ENCODE assay signal across 1 cellular context in genomic region chr3:184248454-184249411, GRCh38.
TF ChIP-seq lines count a peak whose summit lies in the region.

Gene ALG3, minus strand, starts transcription at chr3:184248962. Its CDS starts 22 bp downstream, at chr3:184248940.

TF ChIP-seq in GM12878, 131 proteins besides CTCF, POLR2A, EP300 and RAD21 (continued from another document and continues in another):
- peak; percentile 93 for TF ChIP-seq ZBTB11 (CRISPR knock-in tag; IDR thresholded peaks at IDR 0.05)
- TF ChIP-seq ZNF592 (IDR thresholded peaks at IDR 0.05): no peak
- 0 out of 2 replicates have a peak, but pooled peaks have one; percentile 65 for TF ChIP-seq CREB1 (IDR thresholded peaks at IDR 0.05; ENCODE audit: low read depth)
- no peak for TF ChIP-seq STAT3 (IDR thresholded peaks at IDR 0.05; ENCODE audit: low read depth, low read length)
- TF ChIP-seq MEF2A (IDR thresholded peaks at IDR 0.05; ENCODE audit: insufficient read depth, low read depth, low read length): 0 out of 2 replicates have a peak, but pooled peaks have one; percentile 19
- TF ChIP-seq E2F4 (IDR thresholded peaks at IDR 0.05; ENCODE audit: low read depth, low read length): no peak
- TF ChIP-seq EZH2 (IDR thresholded peaks at IDR 0.05; ENCODE audit: borderline replicate concordance, control insufficient read depth, low read depth, low read length): no peak
- peak; percentile 68; the same call in 1 of the 2 replicates for TF ChIP-seq CBFB (IDR thresholded peaks at IDR 0.05; ENCODE audit: low read depth)
- no peak for TF ChIP-seq NFXL1 (IDR thresholded peaks at IDR 0.05; ENCODE audit: borderline replicate concordance)
- 0 out of 2 replicates have a peak, but pooled peaks have one; percentile 13 for TF ChIP-seq NBN (IDR thresholded peaks at IDR 0.05)
- no peak for TF ChIP-seq YBX1 (IDR thresholded peaks at IDR 0.05)
- peak; percentile 58 for TF ChIP-seq HDAC6 (IDR thresholded peaks at IDR 0.05; ENCODE audit: unreplicated experiment)
- no peak for TF ChIP-seq SPI1 (IDR thresholded peaks at IDR 0.05; ENCODE audit: borderline replicate concordance, insufficient read depth, low read depth, low read length)
- TF ChIP-seq SIX5 (IDR thresholded peaks at IDR 0.05; ENCODE audit: low read depth, low read length, severe bottlenecking): peak; percentile 52
- TF ChIP-seq FOXK2 (IDR thresholded peaks at IDR 0.05): no peak
- TF ChIP-seq RELB (IDR thresholded peaks at IDR 0.05; ENCODE audit: low read depth): peak; percentile 90
- no peak for TF ChIP-seq ZNF274 (IDR thresholded peaks at IDR 0.05; ENCODE audit: insufficient read depth, insufficient read length)
- TF ChIP-seq RFX5 (IDR thresholded peaks at IDR 0.05; ENCODE audit: low read depth, low read length): no peak
- peak; percentile 65 for TF ChIP-seq NR2C1 (IDR thresholded peaks at IDR 0.05)
- peak; percentile 56; the same call in 1 of the 2 replicates for TF ChIP-seq IKZF1 (conservative IDR thresholded peaks at IDR 0.05)
- TF ChIP-seq ATF2 (IDR thresholded peaks at IDR 0.05; ENCODE audit: low read length): no peak
- peak; percentile 52; the same call in 1 of the 2 replicates for TF ChIP-seq PML (IDR thresholded peaks at IDR 0.05; ENCODE audit: low read length)
- no peak for TF ChIP-seq KDM1A (IDR thresholded peaks at IDR 0.05; ENCODE audit: borderline replicate concordance)
- TF ChIP-seq POLR2AphosphoS5 (IDR thresholded peaks at IDR 0.05; ENCODE audit: low read length): peak; percentile 84
- TF ChIP-seq SP1 (IDR thresholded peaks at IDR 0.05; ENCODE audit: low read depth, low read length): peak; percentile 81
- TF ChIP-seq MAX (IDR thresholded peaks at IDR 0.05; ENCODE audit: low read depth, low read length): peak; percentile 88
- TF ChIP-seq EGR1 (IDR thresholded peaks at IDR 0.05; ENCODE audit: borderline replicate concordance in 1 of 2, low read depth in 2 of 2, low read length in 2 of 2): peak; percentile 37 to 88
- TF ChIP-seq RBBP5 (conservative IDR thresholded peaks at IDR 0.05): 0 out of 2 replicates have a peak, but pooled peaks have one; percentile 84
- TF ChIP-seq SMAD5 (IDR thresholded peaks at IDR 0.05; ENCODE audit: low read depth): no peak
- no peak for TF ChIP-seq PRDM15 (CRISPR knock-in tag; IDR thresholded peaks at IDR 0.05)
- 0 out of 2 replicates have a peak, but pooled peaks have one; percentile 21 for TF ChIP-seq BACH1 (IDR thresholded peaks at IDR 0.05; ENCODE audit: borderline replicate concordance)
- no peak for TF ChIP-seq RELA (IDR thresholded peaks at IDR 0.05; ENCODE audit: borderline replicate concordance, partially characterized antibody)
- no peak for TF ChIP-seq IRF3 (IDR thresholded peaks at IDR 0.05)
- peak; percentile 97 for TF ChIP-seq NKRF (conservative IDR thresholded peaks at IDR 0.05)
- no peak for TF ChIP-seq CHD1 (IDR thresholded peaks at IDR 0.05; ENCODE audit: low read depth, low read length)
